In genomic region chr12:53728206-53728605, GRCh38 we compare ENCODE assay signal across 1 cellular context.
TF ChIP-seq lines count a peak whose summit lies in the region.

No MANE protein-coding gene starts in this region.

TF ChIP-seq in H1, 55 proteins besides CTCF, POLR2A, EP300 and RAD21:
- no peak for TF ChIP-seq E2F6 (IDR thresholded peaks at IDR 0.05)
- TF ChIP-seq EGR1 (IDR thresholded peaks at IDR 0.05; ENCODE audit: borderline replicate concordance, low read depth, low read length) = no peak
- no peak for TF ChIP-seq TCF12 (IDR thresholded peaks at IDR 0.05; ENCODE audit: low read depth, low read length)
- no peak for TF ChIP-seq CTBP2 (IDR thresholded peaks at IDR 0.05; ENCODE audit: borderline replicate concordance, insufficient read depth, insufficient read length, low read length)
- no peak for TF ChIP-seq JUN (IDR thresholded peaks at IDR 0.05; ENCODE audit: low read depth, low read length)
- TF ChIP-seq SP2 (IDR thresholded peaks at IDR 0.05; ENCODE audit: low read length) = no peak
- no peak for TF ChIP-seq HDAC6 (IDR thresholded peaks at IDR 0.05; ENCODE audit: low read depth, low read length)
- no peak for TF ChIP-seq CBX8 (IDR thresholded peaks at IDR 0.05; ENCODE audit: borderline replicate concordance, low read depth, low read length)
